19 cellular contexts compared by ENCODE assay signal in genomic region chr10:97034301-97034700, GRCh38.
DNase-seq lines count a peak whose midpoint lies in the region; FAIRE-seq and TF ChIP-seq lines count a peak whose summit lies in the region.
"Had no signal": no experiment of that assay in that cellular context is flagged by ENCODE, and none has a peak within 500 bp of the region (broad histone marks: within the 10 kb centered on the region; RNA-seq: fewer than 3 reads in every experiment).

No MANE protein-coding gene starts in this region.

- no peak overlapping the region for H2AK5ac ChIP-seq in H1 (ENCODE audit: low read depth, low read length)

- no peak overlapping the region for H4K5ac ChIP-seq in H1 (ENCODE audit: insufficient read length, low read depth, low read length)

- peak overlapping the region; percentile 21; the same call in 1 of the 2 replicates for H2AFZ ChIP-seq in H1 (ENCODE audit: low read length)

- peaks cover 4 to 20% (median 10%) of the 10 kb centered on the region in 4 experiments for H3K4me1 ChIP-seq in H1 (replicated peaks in 1 of 4; ENCODE audit: control insufficient read depth in 3 of 4, insufficient read depth in 4 of 4, low read length in 3 of 4)
- H3K4me1 ChIP-seq in sigmoid colon, result peaks cover 0 to 12% (median 9%) of the 10 kb centered on the region in 4 donors
- H3K4me1 ChIP-seq in tibial nerve, result peaks cover 0 to 15% (median 3%) of the 10 kb centered on the region in 4 donors
- H3K4me1 ChIP-seq: A549, BE2C had no signal

- no peaks in the 10 kb centered on the region for H3K9me3 ChIP-seq in H1 (ENCODE audit: insufficient read depth in 2 of 2, low read depth in 1 of 2, low read length in 1 of 2)
- H3K9me3 ChIP-seq in sigmoid colon, result no peaks in the 10 kb centered on the region
- H3K9me3 ChIP-seq in tibial nerve, result no peaks in the 10 kb centered on the region
- H3K9me3 ChIP-seq: A549, BE2C had no signal

- FAIRE-seq in H1 (lab: Jason Lieb, UNC), result no peak
- FAIRE-seq: A549, D721Med, H54, HepG2, HTR-8/SVneo had no signal

- CTCF ChIA-PET in H1 (lab: Charles Lee; ENCODE audit: partially characterized antibody), result interaction anchor here (0.7 to 9.9 kb wide), 5 partner anchors 10 to 392 kb away, joined by 3 to 129 read pairs (median 105); no protein-coding TSS in a partner anchor

- no peak overlapping the region; the same call in 1 of the 2 replicates for H4K8ac ChIP-seq in H1 (ENCODE audit: extremely low read depth, insufficient read depth, low read length)

- H4K91ac ChIP-seq in H1 (replicated peaks; ENCODE audit: insufficient read length, low read length), result no peak overlapping the region

- H2BK120ac ChIP-seq in H1 (replicated peaks; ENCODE audit: low read depth, low read length), result no peak overlapping the region

- WGBS in H1 (ENCODE audit: extremely low coverage in 1 of 2, insufficient coverage in 1 of 2, insufficient read length in 1 of 2, insufficient replicate concordance in 2 of 2, low coverage in 1 of 2, low lambda C conversion rate in 2 of 2, missing lambda C conversion rate in 1 of 2), 2 experiments, result 88% methylated on average over 7 of the region's 7 CpGs; no CpG with 5 or more reads in 1 of the 2 experiments
- 74 to 82% methylated on average over 7 of the region's 7 CpGs for WGBS in sigmoid colon, 2 donors
- 70 to 74% methylated on average over 7 of the region's 7 CpGs for WGBS in tibial nerve, 2 donors

- H3K4me2 ChIP-seq in H1 (ENCODE audit: insufficient read depth in 1 of 2, low read depth in 2 of 2, low read length in 2 of 2), result no peak overlapping the region
- H3K4me2 ChIP-seq: A549 had no signal

- no peak overlapping the region for H2BK15ac ChIP-seq in H1 (ENCODE audit: low read length)

- no peak overlapping the region for H3K14ac ChIP-seq in H1 (ENCODE audit: insufficient read length)

- H2BK5ac ChIP-seq in H1 (ENCODE audit: low read depth, low read length), result no peak overlapping the region

- H3K36me3 ChIP-seq in H7 (replicated peaks; ENCODE audit: control insufficient read depth, insufficient read depth, low read length) (no peaks in the 10 kb centered on the region), H1 (ENCODE audit: control insufficient read depth in 2 of 4, insufficient read depth in 4 of 4, low read length in 3 of 4) (no peaks in the 10 kb centered on the region), sigmoid colon (no peaks in the 10 kb centered on the region), tibial nerve (no peaks in the 10 kb centered on the region)
- H3K36me3 ChIP-seq: BE2C had no signal

- no peak overlapping the region for H3K18ac ChIP-seq in H1 (ENCODE audit: extremely low read depth, low read length)

- H3K4me3 ChIP-seq in H7 (ENCODE audit: insufficient read depth, low read depth, low read length) (no peak overlapping the region), H1 (ENCODE audit: extremely low read depth in 1 of 4, insufficient read depth in 2 of 4, low read depth in 3 of 4, low read length in 4 of 4) (no peak overlapping the region), sigmoid colon (no peak overlapping the region), tibial nerve (no peak overlapping the region)
- H3K4me3 ChIP-seq: A549 had no signal

- H3K56ac ChIP-seq in H1 (replicated peaks; ENCODE audit: insufficient read length, low read depth, low read length), result no peak overlapping the region

- POLR2A ChIA-PET in H1 (lab: Charles Lee; ENCODE audit: partially characterized antibody), result interaction anchor here (0.7 kb wide), 1 partner anchor 156 kb away, joined by 3 read pairs; no protein-coding TSS in a partner anchor

- H3K23me2 ChIP-seq in H1 (ENCODE audit: low read depth, low read length), result no peaks in the 10 kb centered on the region; the same call in 1 of the 2 replicates

- H3K9ac ChIP-seq in H1 (replicated peaks in 1 of 4; ENCODE audit: extremely low read depth in 1 of 4, low read depth in 3 of 4, low read length in 3 of 4), result no peak overlapping the region

- H2BK20ac ChIP-seq in H1 (ENCODE audit: low read length), result no peak overlapping the region

- H4K20me1 ChIP-seq in H1 (replicated peaks in 1 of 2; ENCODE audit: control insufficient read depth in 1 of 2, insufficient read depth in 2 of 2, low read length in 2 of 2), result no peaks in the 10 kb centered on the region

- TF ChIP-seq CTCF in H1 (IDR thresholded peaks at IDR 0.05; ENCODE audit: control extremely low read depth in 1 of 3, insufficient read depth in 1 of 3, low read depth in 1 of 3, low read length in 3 of 3) (no peak), sigmoid colon (IDR thresholded peaks at IDR 0.05) (no peak), tibial nerve (IDR thresholded peaks at IDR 0.05) (no peak)

- H3K27ac ChIP-seq in H1 (ENCODE audit: low read depth, low read length) (no peak overlapping the region), sigmoid colon (no peak overlapping the region), tibial nerve (no peak overlapping the region)
- H3K27ac ChIP-seq: A549 had no signal

- intact Hi-C loops in sigmoid colon (cut with DNase I), result no loop called here

- no peaks in the 10 kb centered on the region for H3K79me2 ChIP-seq in H1 (ENCODE audit: control insufficient read depth in 1 of 2, insufficient read depth in 2 of 2, low read length in 2 of 2)

- H2BK12ac ChIP-seq in H1 (ENCODE audit: low read depth, low read length), result no peak overlapping the region

- TF ChIP-seq EP300 in H1 (IDR thresholded peaks at IDR 0.05; ENCODE audit: borderline replicate concordance in 1 of 2, low read depth in 2 of 2, low read length in 2 of 2), result no peak
- TF ChIP-seq EP300 in sigmoid colon (IDR thresholded peaks at IDR 0.05), result no peak
- no peak for TF ChIP-seq EP300 in tibial nerve (IDR thresholded peaks at IDR 0.05)

- H3K27me3 ChIP-seq in H7 (ENCODE audit: control insufficient read depth, insufficient read depth, low read length) (no peaks in the 10 kb centered on the region), H1 (replicated peaks in 1 of 4; ENCODE audit: control insufficient read depth in 3 of 4, extremely low read depth in 1 of 4, insufficient read depth in 3 of 4, low read length in 3 of 4) (no peaks in the 10 kb centered on the region; a peak in 1 of 7 replicates), sigmoid colon (no peaks in the 10 kb centered on the region), tibial nerve (no peaks in the 10 kb centered on the region)
- H3K27me3 ChIP-seq: BE2C had no signal

- DNase-seq in H7 (peak; percentile 56), RPMI7951 (ENCODE audit: low read depth) (peak; percentile 12), H1 (ENCODE audit: low read depth in 1 of 2, low spot score in 2 of 2) (no peak), sigmoid colon (peak; percentile 11), activated gamma-delta T cell (lab: John Stamatoyannopoulos, UW) (no peak), tibial nerve (ENCODE audit: low spot score in 2 of 2) (no peak), HuH-7 (ENCODE audit: low spot score) (no peak)
- DNase-seq: BE2C; CD8-positive, alpha-beta T cell; COR-L47; DMS153; DMS79 treated with DMSO at 0.1 percent for 48 hours; EL; GF-D8 had no signal

- no peak overlapping the region for H3K23ac ChIP-seq in H1 (ENCODE audit: insufficient read length)

- H3K79me1 ChIP-seq in H1 (ENCODE audit: low read depth, low read length), result no peaks in the 10 kb centered on the region

- no peak for TF ChIP-seq RAD21 in H1 (IDR thresholded peaks at IDR 0.05 in 1 of 2, conservative IDR thresholded peaks at IDR 0.05 in 1 of 2; ENCODE audit: low read depth in 2 of 2, low read length in 2 of 2)

- no peak overlapping the region for H3K4ac ChIP-seq in H1 (replicated peaks; ENCODE audit: insufficient read length, low read depth, low read length)

- TF ChIP-seq POLR2A in H1 (IDR thresholded peaks at IDR 0.05; ENCODE audit: control extremely low read depth in 1 of 2, low read depth in 2 of 2, low read length in 2 of 2) (no peak), sigmoid colon (IDR thresholded peaks at IDR 0.05) (no peak), tibial nerve (IDR thresholded peaks at IDR 0.05) (no peak)

TF ChIP-seq in H1, 55 proteins besides CTCF, POLR2A, EP300 and RAD21:
- TF ChIP-seq ASH2L (IDR thresholded peaks at IDR 0.05; ENCODE audit: low read length) (no peak), RXRA (IDR thresholded peaks at IDR 0.05; ENCODE audit: insufficient read depth, low read depth, low read length) (no peak)

Comparison
In these comparisons a context has a peak if more than half of its experiments do, and no peak if none do; other contexts are left out.
1. DNase-seq: peak in H7 (single experiment), RPMI7951 (single experiment) and sigmoid colon (single experiment); none in H1 (0 of 2), activated gamma-delta T cell (single experiment), tibial nerve (0 of 2) and HuH-7 (single experiment).